1 cellular context compared by ENCODE assay signal in the genomic region with DNA sequence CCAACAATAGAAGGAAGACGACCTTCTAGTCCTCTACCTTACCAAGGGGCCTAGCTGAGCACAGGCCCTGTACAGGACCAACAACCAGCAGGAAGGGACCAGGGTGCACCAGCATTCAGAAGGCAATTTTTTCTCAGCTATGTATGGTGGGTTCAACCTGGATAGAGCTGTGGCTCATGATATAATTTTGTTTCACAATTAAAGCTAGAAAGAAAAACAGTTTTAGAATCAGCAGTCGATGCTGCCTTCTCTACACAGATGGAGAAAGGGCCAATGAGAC.
TF ChIP-seq lines count a peak whose summit lies in the region.

No MANE protein-coding gene starts in this region.

TF ChIP-seq in GM12878, 131 proteins besides CTCF, POLR2A, EP300 and RAD21:
- TF ChIP-seq, protein P1, sequence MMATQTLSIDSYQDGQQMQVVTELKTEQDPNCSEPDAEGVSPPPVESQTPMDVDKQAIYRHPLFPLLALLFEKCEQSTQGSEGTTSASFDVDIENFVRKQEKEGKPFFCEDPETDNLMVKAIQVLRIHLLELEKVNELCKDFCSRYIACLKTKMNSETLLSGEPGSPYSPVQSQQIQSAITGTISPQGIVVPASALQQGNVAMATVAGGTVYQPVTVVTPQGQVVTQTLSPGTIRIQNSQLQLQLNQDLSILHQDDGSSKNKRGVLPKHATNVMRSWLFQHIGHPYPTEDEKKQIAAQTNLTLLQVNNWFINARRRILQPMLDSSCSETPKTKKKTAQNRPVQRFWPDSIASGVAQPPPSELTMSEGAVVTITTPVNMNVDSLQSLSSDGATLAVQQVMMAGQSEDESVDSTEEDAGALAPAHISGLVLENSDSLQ (IDR thresholded peaks at IDR 0.05): no peak
- TF ChIP-seq NBN (IDR thresholded peaks at IDR 0.05) (no peak), ETV6 (conservative IDR thresholded peaks at IDR 0.05 in 1 of 2, IDR thresholded peaks at IDR 0.05 in 1 of 2; ENCODE audit: borderline replicate concordance in 1 of 2, low read depth in 1 of 2) (no peak), HDAC6 (IDR thresholded peaks at IDR 0.05; ENCODE audit: unreplicated experiment) (no peak), HDAC2 (IDR thresholded peaks at IDR 0.05) (no peak), ZNF384 (IDR thresholded peaks at IDR 0.05; ENCODE audit: borderline replicate concordance, low read depth, low read length) (no peak), RBBP5 (conservative IDR thresholded peaks at IDR 0.05) (no peak)
- TF ChIP-seq, protein P2, sequence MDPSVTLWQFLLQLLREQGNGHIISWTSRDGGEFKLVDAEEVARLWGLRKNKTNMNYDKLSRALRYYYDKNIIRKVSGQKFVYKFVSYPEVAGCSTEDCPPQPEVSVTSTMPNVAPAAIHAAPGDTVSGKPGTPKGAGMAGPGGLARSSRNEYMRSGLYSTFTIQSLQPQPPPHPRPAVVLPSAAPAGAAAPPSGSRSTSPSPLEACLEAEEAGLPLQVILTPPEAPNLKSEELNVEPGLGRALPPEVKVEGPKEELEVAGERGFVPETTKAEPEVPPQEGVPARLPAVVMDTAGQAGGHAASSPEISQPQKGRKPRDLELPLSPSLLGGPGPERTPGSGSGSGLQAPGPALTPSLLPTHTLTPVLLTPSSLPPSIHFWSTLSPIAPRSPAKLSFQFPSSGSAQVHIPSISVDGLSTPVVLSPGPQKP (IDR thresholded peaks at IDR 0.05; ENCODE audit: low read depth, low read length): no peak
- TF ChIP-seq, protein P3, sequence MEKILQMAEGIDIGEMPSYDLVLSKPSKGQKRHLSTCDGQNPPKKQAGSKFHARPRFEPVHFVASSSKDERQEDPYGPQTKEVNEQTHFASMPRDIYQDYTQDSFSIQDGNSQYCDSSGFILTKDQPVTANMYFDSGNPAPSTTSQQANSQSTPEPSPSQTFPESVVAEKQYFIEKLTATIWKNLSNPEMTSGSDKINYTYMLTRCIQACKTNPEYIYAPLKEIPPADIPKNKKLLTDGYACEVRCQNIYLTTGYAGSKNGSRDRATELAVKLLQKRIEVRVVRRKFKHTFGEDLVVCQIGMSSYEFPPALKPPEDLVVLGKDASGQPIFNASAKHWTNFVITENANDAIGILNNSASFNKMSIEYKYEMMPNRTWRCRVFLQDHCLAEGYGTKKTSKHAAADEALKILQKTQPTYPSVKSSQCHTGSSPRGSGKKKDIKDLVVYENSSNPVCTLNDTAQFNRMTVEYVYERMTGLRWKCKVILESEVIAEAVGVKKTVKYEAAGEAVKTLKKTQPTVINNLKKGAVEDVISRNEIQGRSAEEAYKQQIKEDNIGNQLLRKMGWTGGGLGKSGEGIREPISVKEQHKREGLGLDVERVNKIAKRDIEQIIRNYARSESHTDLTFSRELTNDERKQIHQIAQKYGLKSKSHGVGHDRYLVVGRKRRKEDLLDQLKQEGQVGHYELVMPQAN (conservative IDR thresholded peaks at IDR 0.05): no peak
- TF ChIP-seq, protein P4, sequence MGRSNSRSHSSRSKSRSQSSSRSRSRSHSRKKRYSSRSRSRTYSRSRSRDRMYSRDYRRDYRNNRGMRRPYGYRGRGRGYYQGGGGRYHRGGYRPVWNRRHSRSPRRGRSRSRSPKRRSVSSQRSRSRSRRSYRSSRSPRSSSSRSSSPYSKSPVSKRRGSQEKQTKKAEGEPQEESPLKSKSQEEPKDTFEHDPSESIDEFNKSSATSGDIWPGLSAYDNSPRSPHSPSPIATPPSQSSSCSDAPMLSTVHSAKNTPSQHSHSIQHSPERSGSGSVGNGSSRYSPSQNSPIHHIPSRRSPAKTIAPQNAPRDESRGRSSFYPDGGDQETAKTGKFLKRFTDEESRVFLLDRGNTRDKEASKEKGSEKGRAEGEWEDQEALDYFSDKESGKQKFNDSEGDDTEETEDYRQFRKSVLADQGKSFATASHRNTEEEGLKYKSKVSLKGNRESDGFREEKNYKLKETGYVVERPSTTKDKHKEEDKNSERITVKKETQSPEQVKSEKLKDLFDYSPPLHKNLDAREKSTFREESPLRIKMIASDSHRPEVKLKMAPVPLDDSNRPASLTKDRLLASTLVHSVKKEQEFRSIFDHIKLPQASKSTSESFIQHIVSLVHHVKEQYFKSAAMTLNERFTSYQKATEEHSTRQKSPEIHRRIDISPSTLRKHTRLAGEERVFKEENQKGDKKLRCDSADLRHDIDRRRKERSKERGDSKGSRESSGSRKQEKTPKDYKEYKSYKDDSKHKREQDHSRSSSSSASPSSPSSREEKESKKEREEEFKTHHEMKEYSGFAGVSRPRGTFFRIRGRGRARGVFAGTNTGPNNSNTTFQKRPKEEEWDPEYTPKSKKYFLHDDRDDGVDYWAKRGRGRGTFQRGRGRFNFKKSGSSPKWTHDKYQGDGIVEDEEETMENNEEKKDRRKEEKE (IDR thresholded peaks at IDR 0.05): no peak
